ENCODE assay signal across 8 cellular contexts in genomic region chr15:29925227-29926082, GRCh38.
DNase-seq lines count a peak whose midpoint lies in the region; ATAC-seq and TF ChIP-seq lines count a peak whose summit lies in the region.

No MANE protein-coding gene starts in this region.

- H3K4me3 ChIP-seq in WI38 (ENCODE audit: low read depth, low read length): no peak overlapping the region

- peaks cover 29 to 73% (median 53%) of the 10 kb centered on the region in 5 donors for H3K27me3 Mint-ChIP-seq in naive thymus-derived CD8-positive, alpha-beta T cell

- peak; percentile 84 for DNase-seq in Daoy (ENCODE audit: low read depth)
- DNase-seq in KBM-7: peak; percentile 64
- DNase-seq in naive thymus-derived CD8-positive, alpha-beta T cell: peak in 7 of 10 donors; percentile 2 to 37 (median 23)
- no peak for DNase-seq in effector CD4-positive, alpha-beta T cell

- no peak overlapping the region for H3K4me3 Mint-ChIP-seq in naive thymus-derived CD8-positive, alpha-beta T cell

- in situ Hi-C loops in KBM-7 (cut with MboI; ENCODE audit: low pct_unique_long_range_greater_than_20kb, low sequenced_read_pairs): no loop called here

- peak; percentile 93 for TF ChIP-seq CTCF in WI38 (IDR thresholded peaks at IDR 0.05; ENCODE audit: low read depth, low read length)

- H3K4me1 Mint-ChIP-seq in naive thymus-derived CD8-positive, alpha-beta T cell: peaks cover 0 to 2% (median 0%) of the 10 kb centered on the region in 4 donors

- no peaks in the 10 kb centered on the region for H3K9me3 Mint-ChIP-seq in naive thymus-derived CD8-positive, alpha-beta T cell

- no peak overlapping the region for H3K27ac Mint-ChIP-seq in naive thymus-derived CD8-positive, alpha-beta T cell

- no peaks in the 10 kb centered on the region for H3K36me3 Mint-ChIP-seq in naive thymus-derived CD8-positive, alpha-beta T cell

- POLR2A ChIA-PET in naive thymus-derived CD8-positive, alpha-beta T cell (lab: Charles Lee): no interaction called here

- ATAC-seq in esophagus mucosa (peak; percentile 97), HG03520 (IDR thresholded peaks at IDR 0.05; ENCODE audit: unreplicated experiment) (no peak), GM18520 (IDR thresholded peaks at IDR 0.05; ENCODE audit: unreplicated experiment) (no peak)
- peak; percentile 43 to 49 for ATAC-seq in naive thymus-derived CD8-positive, alpha-beta T cell

Comparison
In these comparisons a context has a peak if more than half of its experiments do, and no peak if none do; other contexts are left out.
1. ATAC-seq: peak in esophagus mucosa (single experiment) and naive thymus-derived CD8-positive, alpha-beta T cell (2 of 2); none in HG03520 (single experiment) and GM18520 (single experiment).